Comparison of ENCODE assay signal across 23 cellular contexts in genomic region chr3:65730449-65730848, GRCh38.
DNase-seq lines count a peak whose midpoint lies in the region; ATAC-seq and TF ChIP-seq lines count a peak whose summit lies in the region.
"Had no signal": no experiment of that assay in that cellular context is flagged by ENCODE, and none has a peak within 500 bp of the region (broad histone marks: within the 10 kb centered on the region; RNA-seq: fewer than 3 reads in every experiment).

No MANE protein-coding gene starts in this region.

- ATAC-seq in right cardiac atrium: no peak

- no peak overlapping the region for H3K4me3 Mint-ChIP-seq in mesothelial cell of epicardium
- H3K4me3 Mint-ChIP-seq: B cell; CD4-positive, CD25-positive, alpha-beta regulatory T cell had no signal

- peak overlapping the region; percentile 88 for H3K27ac Mint-ChIP-seq in mesothelial cell of epicardium
- H3K27ac Mint-ChIP-seq: B cell; CD4-positive, CD25-positive, alpha-beta regulatory T cell had no signal

- TF ChIP-seq CTCF in left ventricle myocardium inferior (IDR thresholded peaks at IDR 0.05; ENCODE audit: borderline replicate concordance) (no peak), mesothelial cell of epicardium (IDR thresholded peaks at IDR 0.05; ENCODE audit: unreplicated experiment) (no peak)

- H3K4me1 Mint-ChIP-seq in mesothelial cell of epicardium: peaks cover 33% of the 10 kb centered on the region
- H3K4me1 Mint-ChIP-seq: B cell had no signal

- H3K27me3 ChIP-seq in left ventricle myocardium inferior (ENCODE audit: low read depth) (no peaks in the 10 kb centered on the region), right cardiac atrium (ENCODE audit: control insufficient read depth, insufficient read depth) (no peaks in the 10 kb centered on the region), SJCRH30 (no peaks in the 10 kb centered on the region)
- H3K27me3 ChIP-seq: Peyer's patch, SJSA1 had no signal

- H3K36me3 Mint-ChIP-seq in mesothelial cell of epicardium: no peaks in the 10 kb centered on the region
- H3K36me3 Mint-ChIP-seq: CD4-positive, CD25-positive, alpha-beta regulatory T cell had no signal

- H3K4me1 ChIP-seq in left ventricle myocardium inferior: peaks cover 34% of the 10 kb centered on the region
- H3K4me1 ChIP-seq in right cardiac atrium (ENCODE audit: control insufficient read depth, insufficient read depth, low read length): no peaks in the 10 kb centered on the region
- peaks cover 34% of the 10 kb centered on the region for H3K4me1 ChIP-seq in SJCRH30
- H3K4me1 ChIP-seq: HAP-1, SJSA1 had no signal

- H3K27ac ChIP-seq in left ventricle myocardium inferior (replicated peaks): peak overlapping the region; percentile 56
- H3K27ac ChIP-seq in right cardiac atrium (ENCODE audit: low read length): no peak overlapping the region
- H3K27ac ChIP-seq in SJCRH30: peak overlapping the region; percentile 68
- H3K27ac ChIP-seq: HL-60, Peyer's patch, SJSA1 had no signal

- H3K9me3 Mint-ChIP-seq in mesothelial cell of epicardium: no peaks in the 10 kb centered on the region

- H3K27me3 Mint-ChIP-seq in mesothelial cell of epicardium (ENCODE audit: low read depth): no peaks in the 10 kb centered on the region
- H3K27me3 Mint-ChIP-seq: B cell had no signal

- DNase-seq in left ventricle myocardium inferior (no peak), right cardiac atrium (no peak), SJCRH30 (peak in 1 of 2 experiments; percentile 17), mesothelial cell of epicardium (ENCODE audit: low spot score in 2 of 2, unreplicated experiment in 2 of 2) (no peak), amygdala (lab: John Stamatoyannopoulos, UW) (no peak), NCI-H146 (lab: John Stamatoyannopoulos, UW) (no peak), COLO829 (ENCODE audit: low spot score) (no peak), putamen (ENCODE audit: low spot score) (no peak)
- DNase-seq: 8988T; CD4-positive, CD25-positive, alpha-beta regulatory T cell; COR-L47; DMS79 treated with DMSO at 0.1 percent for 48 hours; MV-4-11; NCI-H1105 treated with DMSO at 0.1 percent for 48 hours; NCI-H1694; NCI-H2081; NCI-H2171; NCI-H526; Peyer's patch had no signal

- H3K9me3 ChIP-seq in left ventricle myocardium inferior (replicated peaks): no peaks in the 10 kb centered on the region
- H3K9me3 ChIP-seq in right cardiac atrium (ENCODE audit: control insufficient read depth, low read length): no peaks in the 10 kb centered on the region
- H3K9me3 ChIP-seq in SJCRH30 (replicated peaks): no peaks in the 10 kb centered on the region
- H3K9me3 ChIP-seq: HAP-1, Peyer's patch, SJSA1 had no signal

- H3K4me3 ChIP-seq in left ventricle myocardium inferior (no peak overlapping the region), right cardiac atrium (ENCODE audit: low read length) (no peak overlapping the region), SJCRH30 (no peak overlapping the region)
- H3K4me3 ChIP-seq: HAP-1, Peyer's patch, SJSA1 had no signal

- 94% methylated on average over 7 of the region's 7 CpGs for WGBS in right cardiac atrium

- H3K36me3 ChIP-seq in left ventricle myocardium inferior: no peaks in the 10 kb centered on the region
- no peaks in the 10 kb centered on the region for H3K36me3 ChIP-seq in SJCRH30
- H3K36me3 ChIP-seq: HAP-1, Peyer's patch, SJSA1 had no signal

- intact Hi-C loops in left ventricle myocardium inferior (cut with micrococcal nuclease): loop anchor here (5.0 kb wide), 1 partner anchor 293 kb away; no protein-coding TSS in a partner anchor
- intact Hi-C loops in right cardiac atrium (cut with DNase I): loop anchor here in 3 of 4 donors (5.0 to 10.0 kb wide), 4 partner anchors 288 to 386 kb away; no protein-coding TSS in a partner anchor
